24 cellular contexts compared by ENCODE assay signal in genomic region chr3:32862247-32863013, GRCh38. TPM values are rescaled to one million over a fixed set of nuclear protein-coding genes. Genes with fewer than 3 reads are reported as not detected.
"Had no signal": no experiment of that assay in that cellular context is flagged by ENCODE, and none has a peak within 500 bp of the region (broad histone marks: within the 10 kb centered on the region; RNA-seq: fewer than 3 reads in every experiment).

No MANE protein-coding gene starts in this region.

- H3K27ac Mint-ChIP-seq: activated B cell treated with CpG ODN at 0.5 μM for 24 hours; activated CD4-positive, alpha-beta memory T cell treated with anti-CD3 and anti-CD28 coated beads, Interleukin-2, amount 10 ng/mL, durations not matched to agents 7 days and 5 days; activated CD8-positive, alpha-beta memory T cell treated with anti-CD3 and anti-CD28 coated beads, Interleukin-2, amount 10 ng/mL, durations not matched to agents 7 days and 5 days; activated naive CD8-positive, alpha-beta T cell treated with anti-CD3 and anti-CD28 coated beads, Interleukin-2, amount 10 ng/mL, durations not matched to agents 7 days and 5 days; activated T-helper 17 cell treated with anti-CD3 and anti-CD28 coated beads, Interleukin-2, amount 50 U/mL, for 72 hours; stimulated activated naive B cell treated with anti-CD40 and anti-IgM and Interleukin-4, amounts not matched to agents 10 μg/mL and 1 μg/mL and 100 μg/mL, for 72 hours had no signal

- H3K9me3 ChIP-seq: heart right ventricle, ovary, sigmoid colon, spleen had no signal

- H3K4me3 ChIP-seq: coronary artery, heart right ventricle, lung, ovary, sigmoid colon, spleen had no signal

- H3K27ac ChIP-seq: brain microvascular endothelial cell, coronary artery, heart right ventricle, ovary, sigmoid colon, spleen had no signal

- DNase-seq: activated B cell treated with CpG ODN at 0.5 μM for 24 hours; activated CD4-positive, alpha-beta memory T cell treated with anti-CD3 and anti-CD28 coated beads, Interleukin-2, amount 10 ng/mL, durations not matched to agents 7 days and 5 days; activated CD4-positive, alpha-beta T cell treated with anti-CD3 and anti-CD28 coated beads for 4 hours; activated CD8-positive, alpha-beta memory T cell treated with anti-CD3 and anti-CD28 coated beads, Interleukin-2, amount 10 ng/mL, durations not matched to agents 7 days and 5 days; activated naive CD4-positive, alpha-beta T cell; activated naive CD8-positive, alpha-beta T cell treated with anti-CD3 and anti-CD28 coated beads, Interleukin-2, amount 10 ng/mL, durations not matched to agents 7 days and 5 days; amygdala; brain microvascular endothelial cell; erythroblast; heart right ventricle; left colon; midbrain; ovary; sigmoid colon; spleen; stimulated activated CD4-positive, alpha-beta T cell treated with anti-CD3 and anti-CD28 coated beads, Interleukin-4, amount 100 ng/mL, for 4 hours; stimulated activated naive B cell treated with anti-CD40 and anti-IgM and Interleukin-4, amounts not matched to agents 10 μg/mL and 1 μg/mL and 100 μg/mL, for 72 hours had no signal

- H3K36me3 Mint-ChIP-seq: activated CD8-positive, alpha-beta memory T cell treated with anti-CD3 and anti-CD28 coated beads, Interleukin-2, amount 10 ng/mL, durations not matched to agents 7 days and 5 days; activated naive CD8-positive, alpha-beta T cell treated with anti-CD3 and anti-CD28 coated beads, Interleukin-2, amount 10 ng/mL, durations not matched to agents 7 days and 5 days; stimulated activated naive B cell treated with anti-CD40 and anti-IgM and Interleukin-4, amounts not matched to agents 10 μg/mL and 1 μg/mL and 100 μg/mL, for 72 hours had no signal

- H3K27me3 ChIP-seq: brain microvascular endothelial cell, heart right ventricle, ovary, sigmoid colon, spleen had no signal

- H3K4me1 ChIP-seq: heart right ventricle, sigmoid colon, spleen had no signal

- H3K27me3 Mint-ChIP-seq: activated B cell treated with CpG ODN at 0.5 μM for 24 hours; stimulated activated naive B cell treated with anti-CD40 and anti-IgM and Interleukin-4, amounts not matched to agents 10 μg/mL and 1 μg/mL and 100 μg/mL, for 72 hours had no signal

- H3K4me1 Mint-ChIP-seq: activated B cell treated with CpG ODN at 0.5 μM for 24 hours; activated CD4-positive, alpha-beta memory T cell treated with anti-CD3 and anti-CD28 coated beads, Interleukin-2, amount 10 ng/mL, durations not matched to agents 7 days and 5 days; activated CD8-positive, alpha-beta memory T cell treated with anti-CD3 and anti-CD28 coated beads, Interleukin-2, amount 10 ng/mL, durations not matched to agents 7 days and 5 days; activated naive CD8-positive, alpha-beta T cell treated with anti-CD3 and anti-CD28 coated beads, Interleukin-2, amount 10 ng/mL, durations not matched to agents 7 days and 5 days; activated T-helper 17 cell treated with anti-CD3 and anti-CD28 coated beads, Interleukin-2, amount 50 U/mL, for 72 hours; stimulated activated naive B cell treated with anti-CD40 and anti-IgM and Interleukin-4, amounts not matched to agents 10 μg/mL and 1 μg/mL and 100 μg/mL, for 72 hours had no signal

- ATAC-seq: activated CD8-positive, alpha-beta memory T cell treated with anti-CD3 and anti-CD28 coated beads, Interleukin-2, amount 10 ng/mL, durations not matched to agents 7 days and 5 days; activated T-helper 17 cell treated with anti-CD3 and anti-CD28 coated beads, Interleukin-2, amount 50 U/mL, for 72 hours; heart right ventricle; left colon; stimulated activated naive B cell treated with anti-CD40 and anti-IgM and Interleukin-4, amounts not matched to agents 10 μg/mL and 1 μg/mL and 100 μg/mL, for 72 hours had no signal

- H3K36me3 ChIP-seq: brain microvascular endothelial cell, heart right ventricle, ovary, sigmoid colon, spleen had no signal

- FAIRE-seq: endometrium, frontal cortex had no signal

- H3K9me3 Mint-ChIP-seq: activated B cell treated with CpG ODN at 0.5 μM for 24 hours; activated CD4-positive, alpha-beta memory T cell treated with anti-CD3 and anti-CD28 coated beads, Interleukin-2, amount 10 ng/mL, durations not matched to agents 7 days and 5 days; activated naive CD8-positive, alpha-beta T cell treated with anti-CD3 and anti-CD28 coated beads, Interleukin-2, amount 10 ng/mL, durations not matched to agents 7 days and 5 days; activated T-helper 17 cell treated with anti-CD3 and anti-CD28 coated beads, Interleukin-2, amount 50 U/mL, for 72 hours; stimulated activated naive B cell treated with anti-CD40 and anti-IgM and Interleukin-4, amounts not matched to agents 10 μg/mL and 1 μg/mL and 100 μg/mL, for 72 hours had no signal

- H3K4me3 Mint-ChIP-seq: activated B cell treated with CpG ODN at 0.5 μM for 24 hours; activated CD4-positive, alpha-beta memory T cell treated with anti-CD3 and anti-CD28 coated beads, Interleukin-2, amount 10 ng/mL, durations not matched to agents 7 days and 5 days; activated CD8-positive, alpha-beta memory T cell treated with anti-CD3 and anti-CD28 coated beads, Interleukin-2, amount 10 ng/mL, durations not matched to agents 7 days and 5 days; activated naive CD8-positive, alpha-beta T cell treated with anti-CD3 and anti-CD28 coated beads, Interleukin-2, amount 10 ng/mL, durations not matched to agents 7 days and 5 days; activated T-helper 17 cell treated with anti-CD3 and anti-CD28 coated beads, Interleukin-2, amount 50 U/mL, for 72 hours; stimulated activated naive B cell treated with anti-CD40 and anti-IgM and Interleukin-4, amounts not matched to agents 10 μg/mL and 1 μg/mL and 100 μg/mL, for 72 hours had no signal

RNA-seq across cellular contexts. Expression of gene TRIM71, which starts 44.6 kb away (rescaled TPM):
- total RNA-seq: activated B cell treated with CpG ODN at 0.5 μM for 24 hours; activated CD4-positive, alpha-beta memory T cell treated with anti-CD3 and anti-CD28 coated beads, Interleukin-2, amount 10 ng/mL, durations not matched to agents 7 days and 5 days; activated naive CD8-positive, alpha-beta T cell treated with anti-CD3 and anti-CD28 coated beads, Interleukin-2, amount 10 ng/mL, durations not matched to agents 7 days and 5 days; left colon; pulmonary artery endothelial cell; sigmoid colon; ureter had no signal
- polyA plus RNA-seq: heart right ventricle, sigmoid colon had no signal
